14 cellular contexts compared by ENCODE assay signal in genomic region chr6:104017410-104018381, GRCh38.
DNase-seq lines count a peak whose midpoint lies in the region; ATAC-seq, FAIRE-seq and TF ChIP-seq lines count a peak whose summit lies in the region.
"Had no signal": no experiment of that assay in that cellular context is flagged by ENCODE, and none has a peak within 500 bp of the region (broad histone marks: within the 10 kb centered on the region; RNA-seq: fewer than 3 reads in every experiment).

No MANE protein-coding gene starts in this region.

- H2BK5ac ChIP-seq in H1 (ENCODE audit: low read depth, low read length) = no peak overlapping the region

- H3K4ac ChIP-seq in H1 (replicated peaks; ENCODE audit: insufficient read length, low read depth, low read length) = no peak overlapping the region

- H4K91ac ChIP-seq in H1 (replicated peaks; ENCODE audit: insufficient read length, low read length) = no peak overlapping the region

- no peaks in the 10 kb centered on the region for H3K27me3 Mint-ChIP-seq in naive thymus-derived CD4-positive, alpha-beta T cell

- no peaks in the 10 kb centered on the region for H4K20me1 ChIP-seq in H1 (replicated peaks in 1 of 2; ENCODE audit: control insufficient read depth in 1 of 2, insufficient read depth in 2 of 2, low read length in 2 of 2)
- H4K20me1 ChIP-seq: BLaER1 had no signal

- H3K18ac ChIP-seq in H1 (ENCODE audit: extremely low read depth, low read length) = no peak overlapping the region

- peak; percentile 18 for ATAC-seq in naive thymus-derived CD4-positive, alpha-beta T cell
- ATAC-seq in upper lobe of right lung (peak; percentile 30), GM18873 (IDR thresholded peaks at IDR 0.05; ENCODE audit: low FRiP score, unreplicated experiment) (no peak), HG03097 (IDR thresholded peaks at IDR 0.05; ENCODE audit: low FRiP score, unreplicated experiment) (no peak), GM21528 (IDR thresholded peaks at IDR 0.05; ENCODE audit: low FRiP score, unreplicated experiment) (no peak)
- ATAC-seq: GM23338 had no signal

- H2BK12ac ChIP-seq in H1 (ENCODE audit: low read depth, low read length) = no peak overlapping the region

- H2BK120ac ChIP-seq in H1 (replicated peaks; ENCODE audit: low read depth, low read length) = no peak overlapping the region

- H3K4me2 ChIP-seq in H1 (ENCODE audit: insufficient read depth in 1 of 2, low read depth in 2 of 2, low read length in 2 of 2) = no peak overlapping the region
- H3K4me2 ChIP-seq: BLaER1, GM23338 had no signal

- no peak overlapping the region for H2AK5ac ChIP-seq in H1 (ENCODE audit: low read depth, low read length)

- H3K27me3 ChIP-seq in H1 (replicated peaks in 1 of 4; ENCODE audit: control insufficient read depth in 3 of 4, extremely low read depth in 1 of 4, insufficient read depth in 3 of 4, low read length in 3 of 4) = no peaks in the 10 kb centered on the region
- H3K27me3 ChIP-seq in naive thymus-derived CD4-positive, alpha-beta T cell (ENCODE audit: control insufficient read depth in 2 of 2, insufficient read depth in 2 of 2, low read length in 2 of 2) = no peaks in the 10 kb centered on the region
- H3K27me3 ChIP-seq in spleen (replicated peaks in 1 of 7) = no peaks in the 10 kb centered on the region
- no peaks in the 10 kb centered on the region for H3K27me3 ChIP-seq in upper lobe of right lung
- no peaks in the 10 kb centered on the region for H3K27me3 ChIP-seq in right atrium auricular region
- H3K27me3 ChIP-seq: BLaER1 had no signal

- no peaks in the 10 kb centered on the region for H3K23me2 ChIP-seq in H1 (ENCODE audit: low read depth, low read length)

- H3K36me3 ChIP-seq in H1 (ENCODE audit: control insufficient read depth in 2 of 4, insufficient read depth in 4 of 4, low read length in 3 of 4) (no peaks in the 10 kb centered on the region), spleen (no peaks in the 10 kb centered on the region), upper lobe of right lung (no peaks in the 10 kb centered on the region), right atrium auricular region (no peaks in the 10 kb centered on the region)
- no peaks in the 10 kb centered on the region for H3K36me3 ChIP-seq in naive thymus-derived CD4-positive, alpha-beta T cell (ENCODE audit: control insufficient read depth in 2 of 3, insufficient read depth in 3 of 3, low read length in 3 of 3)
- H3K36me3 ChIP-seq: BLaER1 had no signal

- no peak overlapping the region for H2BK15ac ChIP-seq in H1 (ENCODE audit: low read length)

- H3K4me3 ChIP-seq in H1 (ENCODE audit: extremely low read depth in 1 of 4, insufficient read depth in 2 of 4, low read depth in 3 of 4, low read length in 4 of 4) = no peak overlapping the region
- no peak overlapping the region for H3K4me3 ChIP-seq in naive thymus-derived CD4-positive, alpha-beta T cell (ENCODE audit: low read length)
- H3K4me3 ChIP-seq in spleen = no peak overlapping the region
- no peak overlapping the region for H3K4me3 ChIP-seq in upper lobe of right lung
- no peak overlapping the region for H3K4me3 ChIP-seq in right atrium auricular region
- H3K4me3 ChIP-seq: BLaER1, GM23338 had no signal

- H3K79me1 ChIP-seq in H1 (ENCODE audit: low read depth, low read length) = no peaks in the 10 kb centered on the region

- H3K4me1 Mint-ChIP-seq in naive thymus-derived CD4-positive, alpha-beta T cell = no peaks in the 10 kb centered on the region
- H3K4me1 Mint-ChIP-seq: CD8-positive, alpha-beta memory T cell had no signal

- intact Hi-C loops in naive thymus-derived CD4-positive, alpha-beta T cell (cut with micrococcal nuclease) = no loop called here
- intact Hi-C loops in spleen (cut with DNase I; ENCODE audit: low total_unique reads) = no loop called here
- intact Hi-C loops in upper lobe of right lung (cut with DNase I) = no loop called here

- no peak overlapping the region for H4K5ac ChIP-seq in H1 (ENCODE audit: insufficient read length, low read depth, low read length)

- TF ChIP-seq RAD21 in H1 (IDR thresholded peaks at IDR 0.05 in 1 of 2, conservative IDR thresholded peaks at IDR 0.05 in 1 of 2; ENCODE audit: low read depth in 2 of 2, low read length in 2 of 2) = no peak

- TF ChIP-seq CTCF in H1 (IDR thresholded peaks at IDR 0.05; ENCODE audit: control extremely low read depth in 1 of 3, insufficient read depth in 1 of 3, low read depth in 1 of 3, low read length in 3 of 3) (no peak), spleen (IDR thresholded peaks at IDR 0.05 in 8 of 11, conservative IDR thresholded peaks at IDR 0.05 in 3 of 11) (no peak), upper lobe of right lung (IDR thresholded peaks at IDR 0.05) (no peak), right atrium auricular region (IDR thresholded peaks at IDR 0.05) (no peak)

- CTCF ChIA-PET in H1 (lab: Charles Lee; ENCODE audit: partially characterized antibody) = no interaction called here
- CTCF ChIA-PET in naive thymus-derived CD4-positive, alpha-beta T cell (lab: Charles Lee) = no interaction called here

- no peak for FAIRE-seq in H1 (lab: Jason Lieb, UNC)

- no peak overlapping the region for H3K23ac ChIP-seq in H1 (ENCODE audit: insufficient read length)

- TF ChIP-seq POLR2A in H1 (IDR thresholded peaks at IDR 0.05; ENCODE audit: control extremely low read depth in 1 of 2, low read depth in 2 of 2, low read length in 2 of 2) (no peak), spleen (IDR thresholded peaks at IDR 0.05) (no peak)

- no peak for DNase-seq in H1 (ENCODE audit: low read depth in 1 of 2, low spot score in 2 of 2)
- no peak for DNase-seq in naive thymus-derived CD4-positive, alpha-beta T cell
- DNase-seq in spleen = peak; percentile 51
- peak; percentile 34 for DNase-seq in upper lobe of right lung
- DNase-seq in right atrium auricular region (ENCODE audit: low spot score) = no peak
- DNase-seq: CD8-positive, alpha-beta memory T cell; DMS53; H9; IMR-90 had no signal

- no peak overlapping the region for H3K9ac ChIP-seq in H1 (replicated peaks in 1 of 4; ENCODE audit: extremely low read depth in 1 of 4, low read depth in 3 of 4, low read length in 3 of 4)
- H3K9ac ChIP-seq: BLaER1 had no signal

- H3K56ac ChIP-seq in H1 (replicated peaks; ENCODE audit: insufficient read length, low read depth, low read length) = no peak overlapping the region

- H3K9me3 ChIP-seq in H1 (ENCODE audit: insufficient read depth in 2 of 2, low read depth in 1 of 2, low read length in 1 of 2) = no peaks in the 10 kb centered on the region
- H3K9me3 ChIP-seq in naive thymus-derived CD4-positive, alpha-beta T cell (ENCODE audit: control insufficient read depth in 2 of 3, low read length in 3 of 3) = no peaks in the 10 kb centered on the region
- no peaks in the 10 kb centered on the region for H3K9me3 ChIP-seq in spleen
- no peaks in the 10 kb centered on the region for H3K9me3 ChIP-seq in upper lobe of right lung
- H3K9me3 ChIP-seq in right atrium auricular region = no peaks in the 10 kb centered on the region
- H3K9me3 ChIP-seq: BLaER1 had no signal

- peak overlapping the region; percentile 51; the same call in 1 of the 2 replicates for H4K8ac ChIP-seq in H1 (ENCODE audit: extremely low read depth, insufficient read depth, low read length)

- no peak overlapping the region for H2BK20ac ChIP-seq in H1 (ENCODE audit: low read length)

- no peak overlapping the region for H3K27ac ChIP-seq in H1 (ENCODE audit: low read depth, low read length)
- H3K27ac ChIP-seq in naive thymus-derived CD4-positive, alpha-beta T cell (ENCODE audit: low read depth, low read length) = no peak overlapping the region
- H3K27ac ChIP-seq in spleen = no peak overlapping the region
- H3K27ac ChIP-seq in upper lobe of right lung = no peak overlapping the region
- H3K27ac ChIP-seq in right atrium auricular region = no peak overlapping the region
- H3K27ac ChIP-seq: BLaER1 had no signal

- 97% methylated on average over 5 of the region's 6 CpGs; no CpG with 5 or more reads in 1 of the 2 experiments for WGBS in H1 (ENCODE audit: extremely low coverage in 1 of 2, insufficient coverage in 1 of 2, insufficient read length in 1 of 2, insufficient replicate concordance in 2 of 2, low coverage in 1 of 2, low lambda C conversion rate in 2 of 2, missing lambda C conversion rate in 1 of 2), 2 experiments
- 79 to 94% (median 86%) methylated on average over 5 to 6 of the region's 6 CpGs for WGBS in spleen, 5 donors

- peaks cover 0 to 3% (median 0%) of the 10 kb centered on the region in 4 experiments; a peak in 1 of 7 replicates for H3K4me1 ChIP-seq in H1 (replicated peaks in 1 of 4; ENCODE audit: control insufficient read depth in 3 of 4, insufficient read depth in 4 of 4, low read length in 3 of 4)
- no peaks in the 10 kb centered on the region for H3K4me1 ChIP-seq in naive thymus-derived CD4-positive, alpha-beta T cell (ENCODE audit: control insufficient read depth in 2 of 2, insufficient read depth in 2 of 2, low read length in 2 of 2)
- H3K4me1 ChIP-seq in spleen = no peaks in the 10 kb centered on the region
- no peaks in the 10 kb centered on the region for H3K4me1 ChIP-seq in upper lobe of right lung
- H3K4me1 ChIP-seq in right atrium auricular region = no peaks in the 10 kb centered on the region
- H3K4me1 ChIP-seq: BLaER1 had no signal

- no peak overlapping the region for H3K27ac Mint-ChIP-seq in naive thymus-derived CD4-positive, alpha-beta T cell
- H3K27ac Mint-ChIP-seq: CD8-positive, alpha-beta memory T cell; GM23338; H9 had no signal

- POLR2A ChIA-PET in H1 (lab: Charles Lee; ENCODE audit: partially characterized antibody) = no interaction called here
- POLR2A ChIA-PET in naive thymus-derived CD4-positive, alpha-beta T cell (lab: Charles Lee) = no interaction called here

- TF ChIP-seq EP300 in H1 (IDR thresholded peaks at IDR 0.05; ENCODE audit: borderline replicate concordance in 1 of 2, low read depth in 2 of 2, low read length in 2 of 2) = no peak

- no peak overlapping the region for H2AFZ ChIP-seq in H1 (ENCODE audit: low read length)
- H2AFZ ChIP-seq: GM23338 had no signal

- no peak overlapping the region for H3K4me3 Mint-ChIP-seq in naive thymus-derived CD4-positive, alpha-beta T cell
- H3K4me3 Mint-ChIP-seq: CD8-positive, alpha-beta memory T cell; GM23338; H9 had no signal

- H3K36me3 Mint-ChIP-seq in naive thymus-derived CD4-positive, alpha-beta T cell = no peaks in the 10 kb centered on the region
- H3K36me3 Mint-ChIP-seq: CD8-positive, alpha-beta memory T cell had no signal

- no peaks in the 10 kb centered on the region for H3K79me2 ChIP-seq in H1 (ENCODE audit: control insufficient read depth in 1 of 2, insufficient read depth in 2 of 2, low read length in 2 of 2)

- H3K9me3 Mint-ChIP-seq in naive thymus-derived CD4-positive, alpha-beta T cell = peaks cover 0 to 6% (median 0%) of the 10 kb centered on the region in 11 donors
- H3K9me3 Mint-ChIP-seq: GM23338, H9 had no signal

- no peak overlapping the region for H3K14ac ChIP-seq in H1 (ENCODE audit: insufficient read length)

TF ChIP-seq in H1, 55 proteins besides CTCF, POLR2A, EP300 and RAD21 (continues in another document):
- no peak for TF ChIP-seq SIRT6 (IDR thresholded peaks at IDR 0.05; ENCODE audit: low read length)
- no peak for TF ChIP-seq MAFK (IDR thresholded peaks at IDR 0.05; ENCODE audit: low read depth, low read length)
- no peak for TF ChIP-seq MAX (IDR thresholded peaks at IDR 0.05)
- no peak for TF ChIP-seq SP1 (IDR thresholded peaks at IDR 0.05; ENCODE audit: low read depth, low read length)

Comparison
In these comparisons a context has a peak if more than half of its experiments do, and no peak if none do; other contexts are left out.
1. DNase-seq: peak in spleen (single experiment) and upper lobe of right lung (single experiment); none in H1 (0 of 2), naive thymus-derived CD4-positive, alpha-beta T cell (0 of 9) and right atrium auricular region (single experiment).
2. ATAC-seq: peak in naive thymus-derived CD4-positive, alpha-beta T cell (single experiment) and upper lobe of right lung (single experiment); none in GM18873 (single experiment), HG03097 (single experiment) and GM21528 (single experiment).